In the genomic region with DNA sequence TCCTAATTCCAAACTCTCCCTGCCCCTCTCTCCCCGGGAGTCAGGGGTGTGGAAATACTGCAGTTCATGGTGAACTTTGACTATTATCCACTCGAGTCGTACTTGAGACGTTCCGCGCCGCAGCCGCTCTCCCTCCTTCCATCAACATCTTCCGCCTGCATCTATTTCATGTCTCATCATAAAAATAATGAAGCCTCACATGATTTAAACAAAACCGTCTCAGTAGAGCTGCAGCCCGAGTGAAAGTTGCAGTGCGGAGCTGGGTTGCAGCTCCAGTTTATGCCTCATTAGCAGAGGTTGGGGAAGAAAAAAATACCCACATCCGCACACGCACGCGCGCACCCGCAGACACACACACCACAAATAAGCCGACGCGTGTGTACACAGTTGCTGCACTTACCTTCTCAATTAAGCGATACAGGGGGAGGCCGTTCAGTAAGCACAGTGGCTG, we compare ENCODE assay signal across 8 cellular contexts. TPM values are rescaled to one million over a fixed set of nuclear protein-coding genes. Genes with fewer than 3 reads are reported as not detected.
DNase-seq lines count a peak whose midpoint lies in the region; ATAC-seq and TF ChIP-seq lines count a peak whose summit lies in the region.

No MANE protein-coding gene starts in this region.

- H3K4me3 ChIP-seq in DOHH2 (ENCODE audit: low read length): no peak overlapping the region
- H3K4me3 ChIP-seq in urinary bladder (ENCODE audit: low read depth, low read length): peak overlapping the region; percentile 53

- no peaks in the 10 kb centered on the region for H3K36me3 ChIP-seq in DOHH2 (ENCODE audit: control insufficient read depth, low read length)
- no peaks in the 10 kb centered on the region for H3K36me3 ChIP-seq in urinary bladder (ENCODE audit: insufficient read depth)

- H3K27ac ChIP-seq in DOHH2 (ENCODE audit: low read depth, low read length): no peak overlapping the region
- no peak overlapping the region for H3K27ac ChIP-seq in urinary bladder (ENCODE audit: low read depth)

- WGBS in urinary bladder: under 1% methylated on average over 23 of the region's 23 CpGs

- no peak for ATAC-seq in GM18517 (IDR thresholded peaks at IDR 0.05; ENCODE audit: unreplicated experiment)
- ATAC-seq in GM21619 (IDR thresholded peaks at IDR 0.05; ENCODE audit: unreplicated experiment): no peak

- H3K27me3 ChIP-seq in DOHH2 (ENCODE audit: control insufficient read depth, low read length): peaks cover 23% of the 10 kb centered on the region

- H3F3A ChIP-seq in DOHH2 (ENCODE audit: control insufficient read depth, insufficient read depth): no peaks in the 10 kb centered on the region

- no peaks in the 10 kb centered on the region for H3K9me3 ChIP-seq in DOHH2 (ENCODE audit: control insufficient read depth, insufficient read depth, low read length)

- no peaks in the 10 kb centered on the region for H3K79me2 ChIP-seq in DOHH2 (ENCODE audit: control insufficient read depth, low read length)

- no peak for TF ChIP-seq CTCF in DOHH2 (IDR thresholded peaks at IDR 0.05; ENCODE audit: low read depth, low read length, poor library complexity, severe bottlenecking)

- peak overlapping the region; percentile 25; the same call in 1 of the 2 replicates for H3K4me2 ChIP-seq in DOHH2 (ENCODE audit: low read length)

- DNase-seq in NCI-H1092 treated with DMSO at 0.1 percent for 48 hours (lab: John Stamatoyannopoulos, UW) (peak; percentile 86), astrocyte of the hippocampus (ENCODE audit: low read depth, low spot score) (peak; percentile 35), left kidney (ENCODE audit: low read depth, low spot score) (peak; percentile 63), GF-D8 (lab: John Stamatoyannopoulos, UW) (no peak)

- H3K4me1 ChIP-seq in DOHH2 (ENCODE audit: control insufficient read depth, low read length) (peaks cover 17% of the 10 kb centered on the region), urinary bladder (ENCODE audit: insufficient read depth) (no peaks in the 10 kb centered on the region)

- H3K9me2 ChIP-seq in DOHH2 (replicated peaks; ENCODE audit: control insufficient read depth, low read length): no peaks in the 10 kb centered on the region

- H4K20me1 ChIP-seq in DOHH2 (ENCODE audit: control insufficient read depth, insufficient read depth, low read depth, low read length): no peaks in the 10 kb centered on the region

RNA-seq across cellular contexts. Expression of gene LMO3, which starts 0.3 kb away (rescaled TPM):
- total RNA-seq in urinary bladder: 57.0 TPM
- polyA plus RNA-seq in urinary bladder: 99.4 TPM
